In the genomic region with DNA sequence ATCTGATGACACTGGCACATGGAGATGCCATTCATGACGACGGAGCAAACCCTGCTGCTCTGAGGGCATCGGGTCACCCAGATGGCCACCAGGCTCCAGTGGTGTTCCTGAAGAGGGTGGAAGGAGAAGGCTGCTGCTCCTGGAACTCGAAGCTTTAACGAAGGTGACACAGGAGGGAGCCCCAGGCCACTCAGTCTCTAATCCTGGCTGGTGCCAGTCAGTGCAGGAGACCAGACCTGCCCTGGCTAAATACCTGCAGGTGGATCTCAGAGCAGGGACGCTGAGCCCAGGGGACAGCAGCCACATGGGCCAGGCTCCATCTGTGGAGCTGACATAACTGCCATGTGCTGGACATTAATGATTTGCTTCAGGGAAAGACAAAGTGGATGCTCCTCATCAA, we compare ENCODE assay signal across 2 cellular contexts.
TF ChIP-seq lines count a peak whose summit lies in the region.

No MANE protein-coding gene starts in this region.

TF ChIP-seq in GM23338, 12 proteins besides CTCF, POLR2A, EP300 and RAD21 (continued from another document):
- TF ChIP-seq, protein P1, sequence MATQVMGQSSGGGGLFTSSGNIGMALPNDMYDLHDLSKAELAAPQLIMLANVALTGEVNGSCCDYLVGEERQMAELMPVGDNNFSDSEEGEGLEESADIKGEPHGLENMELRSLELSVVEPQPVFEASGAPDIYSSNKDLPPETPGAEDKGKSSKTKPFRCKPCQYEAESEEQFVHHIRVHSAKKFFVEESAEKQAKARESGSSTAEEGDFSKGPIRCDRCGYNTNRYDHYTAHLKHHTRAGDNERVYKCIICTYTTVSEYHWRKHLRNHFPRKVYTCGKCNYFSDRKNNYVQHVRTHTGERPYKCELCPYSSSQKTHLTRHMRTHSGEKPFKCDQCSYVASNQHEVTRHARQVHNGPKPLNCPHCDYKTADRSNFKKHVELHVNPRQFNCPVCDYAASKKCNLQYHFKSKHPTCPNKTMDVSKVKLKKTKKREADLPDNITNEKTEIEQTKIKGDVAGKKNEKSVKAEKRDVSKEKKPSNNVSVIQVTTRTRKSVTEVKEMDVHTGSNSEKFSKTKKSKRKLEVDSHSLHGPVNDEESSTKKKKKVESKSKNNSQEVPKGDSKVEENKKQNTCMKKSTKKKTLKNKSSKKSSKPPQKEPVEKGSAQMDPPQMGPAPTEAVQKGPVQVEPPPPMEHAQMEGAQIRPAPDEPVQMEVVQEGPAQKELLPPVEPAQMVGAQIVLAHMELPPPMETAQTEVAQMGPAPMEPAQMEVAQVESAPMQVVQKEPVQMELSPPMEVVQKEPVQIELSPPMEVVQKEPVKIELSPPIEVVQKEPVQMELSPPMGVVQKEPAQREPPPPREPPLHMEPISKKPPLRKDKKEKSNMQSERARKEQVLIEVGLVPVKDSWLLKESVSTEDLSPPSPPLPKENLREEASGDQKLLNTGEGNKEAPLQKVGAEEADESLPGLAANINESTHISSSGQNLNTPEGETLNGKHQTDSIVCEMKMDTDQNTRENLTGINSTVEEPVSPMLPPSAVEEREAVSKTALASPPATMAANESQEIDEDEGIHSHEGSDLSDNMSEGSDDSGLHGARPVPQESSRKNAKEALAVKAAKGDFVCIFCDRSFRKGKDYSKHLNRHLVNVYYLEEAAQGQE (IDR thresholded peaks at IDR 0.05; ENCODE audit: unreplicated experiment) = no peak
- TF ChIP-seq, protein P2, sequence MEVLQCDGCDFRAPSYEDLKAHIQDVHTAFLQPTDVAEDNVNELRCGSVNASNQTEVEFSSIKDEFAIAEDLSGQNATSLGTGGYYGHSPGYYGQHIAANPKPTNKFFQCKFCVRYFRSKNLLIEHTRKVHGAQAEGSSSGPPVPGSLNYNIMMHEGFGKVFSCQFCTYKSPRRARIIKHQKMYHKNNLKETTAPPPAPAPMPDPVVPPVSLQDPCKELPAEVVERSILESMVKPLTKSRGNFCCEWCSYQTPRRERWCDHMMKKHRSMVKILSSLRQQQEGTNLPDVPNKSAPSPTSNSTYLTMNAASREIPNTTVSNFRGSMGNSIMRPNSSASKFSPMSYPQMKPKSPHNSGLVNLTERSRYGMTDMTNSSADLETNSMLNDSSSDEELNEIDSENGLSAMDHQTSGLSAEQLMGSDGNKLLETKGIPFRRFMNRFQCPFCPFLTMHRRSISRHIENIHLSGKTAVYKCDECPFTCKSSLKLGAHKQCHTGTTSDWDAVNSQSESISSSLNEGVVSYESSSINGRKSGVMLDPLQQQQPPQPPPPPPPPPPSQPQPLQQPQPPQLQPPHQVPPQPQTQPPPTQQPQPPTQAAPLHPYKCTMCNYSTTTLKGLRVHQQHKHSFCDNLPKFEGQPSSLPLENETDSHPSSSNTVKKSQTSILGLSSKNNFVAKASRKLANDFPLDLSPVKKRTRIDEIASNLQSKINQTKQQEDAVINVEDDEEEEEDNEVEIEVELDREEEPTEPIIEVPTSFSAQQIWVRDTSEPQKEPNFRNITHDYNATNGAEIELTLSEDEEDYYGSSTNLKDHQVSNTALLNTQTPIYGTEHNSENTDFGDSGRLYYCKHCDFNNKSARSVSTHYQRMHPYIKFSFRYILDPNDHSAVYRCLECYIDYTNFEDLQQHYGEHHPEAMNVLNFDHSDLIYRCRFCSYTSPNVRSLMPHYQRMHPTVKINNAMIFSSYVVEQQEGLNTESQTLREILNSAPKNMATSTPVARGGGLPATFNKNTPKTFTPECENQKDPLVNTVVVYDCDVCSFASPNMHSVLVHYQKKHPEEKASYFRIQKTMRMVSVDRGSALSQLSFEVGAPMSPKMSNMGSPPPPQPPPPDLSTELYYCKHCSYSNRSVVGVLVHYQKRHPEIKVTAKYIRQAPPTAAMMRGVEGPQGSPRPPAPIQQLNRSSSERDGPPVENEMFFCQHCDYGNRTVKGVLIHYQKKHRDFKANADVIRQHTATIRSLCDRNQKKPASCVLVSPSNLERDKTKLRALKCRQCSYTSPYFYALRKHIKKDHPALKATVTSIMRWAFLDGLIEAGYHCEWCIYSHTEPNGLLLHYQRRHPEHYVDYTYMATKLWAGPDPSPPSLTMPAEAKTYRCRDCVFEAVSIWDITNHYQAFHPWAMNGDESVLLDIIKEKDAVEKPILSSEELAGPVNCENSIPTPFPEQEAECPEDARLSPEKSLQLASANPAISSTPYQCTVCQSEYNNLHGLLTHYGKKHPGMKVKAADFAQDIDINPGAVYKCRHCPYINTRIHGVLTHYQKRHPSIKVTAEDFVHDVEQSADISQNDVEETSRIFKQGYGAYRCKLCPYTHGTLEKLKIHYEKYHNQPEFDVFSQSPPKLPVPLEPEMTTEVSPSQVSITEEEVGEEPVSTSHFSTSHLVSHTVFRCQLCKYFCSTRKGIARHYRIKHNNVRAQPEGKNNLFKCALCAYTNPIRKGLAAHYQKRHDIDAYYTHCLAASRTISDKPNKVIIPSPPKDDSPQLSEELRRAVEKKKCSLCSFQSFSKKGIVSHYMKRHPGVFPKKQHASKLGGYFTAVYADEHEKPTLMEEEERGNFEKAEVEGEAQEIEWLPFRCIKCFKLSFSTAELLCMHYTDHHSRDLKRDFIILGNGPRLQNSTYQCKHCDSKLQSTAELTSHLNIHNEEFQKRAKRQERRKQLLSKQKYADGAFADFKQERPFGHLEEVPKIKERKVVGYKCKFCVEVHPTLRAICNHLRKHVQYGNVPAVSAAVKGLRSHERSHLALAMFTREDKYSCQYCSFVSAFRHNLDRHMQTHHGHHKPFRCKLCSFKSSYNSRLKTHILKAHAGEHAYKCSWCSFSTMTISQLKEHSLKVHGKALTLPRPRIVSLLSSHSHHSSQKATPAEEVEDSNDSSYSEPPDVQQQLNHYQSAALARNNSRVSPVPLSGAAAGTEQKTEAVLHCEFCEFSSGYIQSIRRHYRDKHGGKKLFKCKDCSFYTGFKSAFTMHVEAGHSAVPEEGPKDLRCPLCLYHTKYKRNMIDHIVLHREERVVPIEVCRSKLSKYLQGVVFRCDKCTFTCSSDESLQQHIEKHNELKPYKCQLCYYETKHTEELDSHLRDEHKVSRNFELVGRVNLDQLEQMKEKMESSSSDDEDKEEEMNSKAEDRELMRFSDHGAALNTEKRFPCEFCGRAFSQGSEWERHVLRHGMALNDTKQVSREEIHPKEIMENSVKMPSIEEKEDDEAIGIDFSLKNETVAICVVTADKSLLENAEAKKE (CRISPR knock-in tag; IDR thresholded peaks at IDR 0.05) = no peak
- TF ChIP-seq POLR2AphosphoS5 (IDR thresholded peaks at IDR 0.05; ENCODE audit: low read depth) (no peak), ZNF114 (CRISPR knock-in tag; IDR thresholded peaks at IDR 0.05) (no peak), STAT1 (IDR thresholded peaks at IDR 0.05; ENCODE audit: unreplicated experiment) (no peak), ETS1 (IDR thresholded peaks at IDR 0.05) (no peak), ZNF331 (CRISPR knock-in tag; IDR thresholded peaks at IDR 0.05; ENCODE audit: low read depth) (no peak)

TF ChIP-seq in IMR-90, 13 proteins besides CTCF, POLR2A, EP300 and RAD21 (continued from another document):
- TF ChIP-seq FOS (IDR thresholded peaks at IDR 0.05; ENCODE audit: low read depth, low read length) = no peak
- TF ChIP-seq MAFK (IDR thresholded peaks at IDR 0.05; ENCODE audit: low read depth, low read length) = no peak
- TF ChIP-seq, protein P3, sequence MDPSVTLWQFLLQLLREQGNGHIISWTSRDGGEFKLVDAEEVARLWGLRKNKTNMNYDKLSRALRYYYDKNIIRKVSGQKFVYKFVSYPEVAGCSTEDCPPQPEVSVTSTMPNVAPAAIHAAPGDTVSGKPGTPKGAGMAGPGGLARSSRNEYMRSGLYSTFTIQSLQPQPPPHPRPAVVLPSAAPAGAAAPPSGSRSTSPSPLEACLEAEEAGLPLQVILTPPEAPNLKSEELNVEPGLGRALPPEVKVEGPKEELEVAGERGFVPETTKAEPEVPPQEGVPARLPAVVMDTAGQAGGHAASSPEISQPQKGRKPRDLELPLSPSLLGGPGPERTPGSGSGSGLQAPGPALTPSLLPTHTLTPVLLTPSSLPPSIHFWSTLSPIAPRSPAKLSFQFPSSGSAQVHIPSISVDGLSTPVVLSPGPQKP (IDR thresholded peaks at IDR 0.05; ENCODE audit: borderline replicate concordance, low read depth, low read length) = no peak
- no peak for TF ChIP-seq MAZ (IDR thresholded peaks at IDR 0.05; ENCODE audit: borderline replicate concordance, low read depth, low read length)
- no peak for TF ChIP-seq CHD1 (IDR thresholded peaks at IDR 0.05; ENCODE audit: low read depth, low read length)
- TF ChIP-seq RCOR1 (IDR thresholded peaks at IDR 0.05; ENCODE audit: insufficient replicate concordance, low read length) = no peak
- TF ChIP-seq MXI1 (IDR thresholded peaks at IDR 0.05; ENCODE audit: borderline replicate concordance, low read depth, low read length) = no peak
- TF ChIP-seq BHLHE40 (IDR thresholded peaks at IDR 0.05; ENCODE audit: low read depth, low read length) = no peak
TF ChIP-seq in IMR-90: peak in this region for 0.
